ENCODE assay signal across 29 cellular contexts in genomic region chr14:29069228-29069627, GRCh38.
"Had no signal": no experiment of that assay in that cellular context is flagged by ENCODE, and none has a peak within 500 bp of the region (broad histone marks: within the 10 kb centered on the region; RNA-seq: fewer than 3 reads in every experiment).

No MANE protein-coding gene starts in this region.

- FAIRE-seq: colon, endometrium, endothelial cell of umbilical vein, frontal cortex had no signal

- H3K4me3 Mint-ChIP-seq: dendritic cell treated with granulocyte-macrophage colony-stimulating factor and Interleukin-4, amounts not matched to agents 40 ng/mL and 50 ng/mL, for 4 days; effector memory CD8-positive, alpha-beta T cell; endodermal cell had no signal

- H3K4me1 Mint-ChIP-seq: endodermal cell had no signal

- H3K27ac ChIP-seq: colonic mucosa, coronary artery, dorsolateral prefrontal cortex, epithelial cell of prostate, esophagus muscularis mucosa, esophagus squamous epithelium, foreskin keratinocyte, gastrocnemius medialis, gastroesophageal sphincter, heart left ventricle, heart right ventricle had no signal

- H3K36me3 ChIP-seq: colonic mucosa, esophagus muscularis mucosa, esophagus squamous epithelium, gastrocnemius medialis, gastroesophageal sphincter, heart left ventricle, heart right ventricle had no signal

- H3K9me3 ChIP-seq: colonic mucosa, esophagus squamous epithelium, gastrocnemius medialis, gastroesophageal sphincter had no signal

- H3K27me3 Mint-ChIP-seq: dendritic cell treated with granulocyte-macrophage colony-stimulating factor and Interleukin-4, amounts not matched to agents 40 ng/mL and 50 ng/mL, for 4 days; effector memory CD8-positive, alpha-beta T cell had no signal

- H3K27me3 ChIP-seq: colonic mucosa, dorsolateral prefrontal cortex, esophagus muscularis mucosa, esophagus squamous epithelium, foreskin keratinocyte, gastrocnemius medialis, gastroesophageal sphincter, heart left ventricle, heart right ventricle had no signal

- H3K27ac Mint-ChIP-seq: dendritic cell treated with granulocyte-macrophage colony-stimulating factor and Interleukin-4, amounts not matched to agents 40 ng/mL and 50 ng/mL, for 4 days; effector memory CD8-positive, alpha-beta T cell; endodermal cell had no signal

- H3K4me1 ChIP-seq: colonic mucosa, esophagus muscularis mucosa, esophagus squamous epithelium, foreskin keratinocyte, gastrocnemius medialis, gastroesophageal sphincter, heart left ventricle, heart right ventricle had no signal

- DNase-seq: colonic mucosa; cortex of kidney; dermis blood vessel endothelial cell; dorsolateral prefrontal cortex; effector CD4-positive, alpha-beta T cell; effector CD8-positive, alpha-beta T cell; effector memory CD4-positive, alpha-beta T cell; effector memory CD8-positive, alpha-beta T cell; endodermal cell; erythroblast; esophagus squamous epithelium; foreskin fibroblast; foreskin keratinocyte; foreskin melanocyte; gastrocnemius medialis; glutamatergic neuron; head of caudate nucleus; heart left ventricle; heart right ventricle had no signal

- H3K4me3 ChIP-seq: colonic mucosa, coronary artery, dorsolateral prefrontal cortex, esophagus muscularis mucosa, esophagus squamous epithelium, gastrocnemius medialis, gastroesophageal sphincter, heart left ventricle, heart right ventricle had no signal

- ATAC-seq: effector memory CD8-positive, alpha-beta T cell; esophagus mucosa; foreskin keratinocyte; gastrocnemius medialis; gastroesophageal sphincter; heart left ventricle; heart right ventricle had no signal
